In genomic region chr5:6783787-6784186, GRCh38 we compare ENCODE assay signal across 20 cellular contexts.
"Had no signal": no experiment of that assay in that cellular context is flagged by ENCODE, and none has a peak within 500 bp of the region (broad histone marks: within the 10 kb centered on the region; RNA-seq: fewer than 3 reads in every experiment).

No MANE protein-coding gene starts in this region.

- H3K4me1 ChIP-seq: gastroesophageal sphincter, lower lobe of right lung, neural progenitor cell, pancreas, tibial artery, uterus had no signal

- H3K27me3 Mint-ChIP-seq: activated CD4-positive, alpha-beta T cell treated with anti-CD3 and anti-CD28 coated beads, Interleukin-2, amount 10 ng/mL, durations not matched to agents 24 days and 14 days; activated naive CD8-positive, alpha-beta T cell treated with anti-CD3 and anti-CD28 coated beads for 36 hours had no signal

- H3K4me1 Mint-ChIP-seq: neural progenitor cell, WTC11 had no signal

- H3K9ac ChIP-seq: neural progenitor cell had no signal

- H3K36me3 Mint-ChIP-seq: activated naive CD8-positive, alpha-beta T cell treated with anti-CD3 and anti-CD28 coated beads for 36 hours; neural progenitor cell; stimulated activated memory B cell treated with anti-CD40 and anti-IgM and Interleukin-4, amounts not matched to agents 10 μg/mL and 1 μg/mL and 100 μg/mL, for 72 hours; WTC11 had no signal

- DNase-seq: activated CD4-positive, alpha-beta T cell treated with anti-CD3 and anti-CD28 coated beads, Interleukin-2, amount 10 ng/mL, durations not matched to agents 24 days and 14 days; activated CD8-positive, alpha-beta T cell treated with anti-CD3 and anti-CD28 coated beads, Interleukin-2, amount 10 ng/mL, durations not matched to agents 7 days and 5 days; activated naive CD8-positive, alpha-beta T cell treated with anti-CD3 and anti-CD28 coated beads for 36 hours; anterior cingulate cortex; brain microvascular endothelial cell; effector memory CD4-positive, alpha-beta T cell; heart right ventricle; left colon; lower lobe of right lung; midbrain; pancreas; stimulated activated CD4-positive, alpha-beta T cell treated with anti-CD3 and anti-CD28 coated beads, Interleukin-2, amount 100 ng/mL, for 48 hours; T-helper 2 cell; tibial artery; uterus had no signal

- H3K36me3 ChIP-seq: brain microvascular endothelial cell, gastroesophageal sphincter, heart right ventricle, lower lobe of right lung, neural progenitor cell, pancreas, tibial artery, uterus had no signal

- H3K27me3 ChIP-seq: brain microvascular endothelial cell, gastroesophageal sphincter, neural progenitor cell, pancreas, tibial artery, uterus had no signal

- H3K4me3 ChIP-seq: gastroesophageal sphincter, heart right ventricle, lower lobe of right lung, neural progenitor cell, pancreas, tibial artery, uterus had no signal

- H3K27ac Mint-ChIP-seq: activated CD4-positive, alpha-beta T cell treated with anti-CD3 and anti-CD28 coated beads, Interleukin-2, amount 10 ng/mL, durations not matched to agents 24 days and 14 days; activated CD8-positive, alpha-beta T cell treated with anti-CD3 and anti-CD28 coated beads, Interleukin-2, amount 10 ng/mL, durations not matched to agents 7 days and 5 days; activated naive CD8-positive, alpha-beta T cell treated with anti-CD3 and anti-CD28 coated beads for 36 hours; activated T-helper 1 cell treated with anti-CD3 and anti-CD28 coated beads, Interleukin-12 subunit alpha, Interleukin-12 subunit beta, Interleukin-2, Interleukin-4 antibody, amounts not matched to agents 30 ng/mL and 10 ng/mL and 1 ng/mL, durations not matched to agents 14 hours and 24 hours and 36 hours; neural progenitor cell; stimulated activated memory B cell treated with anti-CD40 and anti-IgM and Interleukin-4, amounts not matched to agents 10 μg/mL and 1 μg/mL and 100 μg/mL, for 72 hours; WTC11 had no signal

- H3K9me3 Mint-ChIP-seq: activated CD4-positive, alpha-beta T cell treated with anti-CD3 and anti-CD28 coated beads, Interleukin-2, amount 10 ng/mL, durations not matched to agents 24 days and 14 days; activated naive CD8-positive, alpha-beta T cell treated with anti-CD3 and anti-CD28 coated beads for 36 hours; activated T-helper 1 cell treated with anti-CD3 and anti-CD28 coated beads, Interleukin-12 subunit alpha, Interleukin-12 subunit beta, Interleukin-2, Interleukin-4 antibody, amounts not matched to agents 30 ng/mL and 10 ng/mL and 1 ng/mL, durations not matched to agents 14 hours and 24 hours and 36 hours; stimulated activated memory B cell treated with anti-CD40 and anti-IgM and Interleukin-4, amounts not matched to agents 10 μg/mL and 1 μg/mL and 100 μg/mL, for 72 hours had no signal

- H3K4me3 Mint-ChIP-seq: activated CD4-positive, alpha-beta T cell treated with anti-CD3 and anti-CD28 coated beads, Interleukin-2, amount 10 ng/mL, durations not matched to agents 24 days and 14 days; activated CD8-positive, alpha-beta T cell treated with anti-CD3 and anti-CD28 coated beads, Interleukin-2, amount 10 ng/mL, durations not matched to agents 7 days and 5 days; activated naive CD8-positive, alpha-beta T cell treated with anti-CD3 and anti-CD28 coated beads for 36 hours; activated T-helper 1 cell treated with anti-CD3 and anti-CD28 coated beads, Interleukin-12 subunit alpha, Interleukin-12 subunit beta, Interleukin-2, Interleukin-4 antibody, amounts not matched to agents 30 ng/mL and 10 ng/mL and 1 ng/mL, durations not matched to agents 14 hours and 24 hours and 36 hours; neural progenitor cell; stimulated activated memory B cell treated with anti-CD40 and anti-IgM and Interleukin-4, amounts not matched to agents 10 μg/mL and 1 μg/mL and 100 μg/mL, for 72 hours; WTC11 had no signal

- H3K9me3 ChIP-seq: gastroesophageal sphincter, heart right ventricle, lower lobe of right lung, pancreas, tibial artery, uterus had no signal
